In genomic region chr6:166655251-166655650, GRCh38 we compare ENCODE assay signal across 24 cellular contexts. TPM values are rescaled to one million over a fixed set of nuclear protein-coding genes. Genes with fewer than 3 reads are reported as not detected.
A peak's percentile ranks its signal among the peaks of the same experiment; 100 is the strongest.
DNase-seq lines count a peak whose midpoint lies in the region; ATAC-seq and TF ChIP-seq lines count a peak whose summit lies in the region.
"Had no signal": no experiment of that assay in that cellular context is flagged by ENCODE, and none has a peak within 500 bp of the region (broad histone marks: within the 10 kb centered on the region; RNA-seq: fewer than 3 reads in every experiment).

No MANE protein-coding gene starts in this region.

- H3K27me3 Mint-ChIP-seq in MCF 10A (ENCODE audit: insufficient read depth, unreplicated experiment): peaks cover 17% of the 10 kb centered on the region
- peaks cover 24% of the 10 kb centered on the region for H3K27me3 Mint-ChIP-seq in CD8-positive, alpha-beta T cell (ENCODE audit: low read depth)

- H3K9me3 Mint-ChIP-seq in MCF 10A (ENCODE audit: unreplicated experiment): no peaks in the 10 kb centered on the region
- H3K9me3 Mint-ChIP-seq in CD8-positive, alpha-beta T cell: no peaks in the 10 kb centered on the region
- H3K9me3 Mint-ChIP-seq: CD4-positive, alpha-beta memory T cell; H9; HFFc6 had no signal

- TF ChIP-seq CTCF in MCF 10A (IDR thresholded peaks at IDR 0.05; ENCODE audit: unreplicated experiment) (no peak), LNCaP clone FGC (IDR thresholded peaks at IDR 0.05; ENCODE audit: control insufficient read depth, extremely low read depth, insufficient read depth) (no peak), foreskin keratinocyte (conservative IDR thresholded peaks at IDR 0.05) (no peak), prostate gland (IDR thresholded peaks at IDR 0.05) (no peak)
- TF ChIP-seq CTCF in CD8-positive, alpha-beta T cell (IDR thresholded peaks at IDR 0.05): no peak

- H3K27ac ChIP-seq in foreskin keratinocyte (no peak overlapping the region), prostate gland (no peak overlapping the region)
- no peak overlapping the region for H3K27ac ChIP-seq in CD8-positive, alpha-beta T cell (ENCODE audit: low read depth, low read length)
- H3K27ac ChIP-seq: A549, GM23248 had no signal

- H3K27me3 ChIP-seq in foreskin keratinocyte (peaks cover 39% of the 10 kb centered on the region), prostate gland (replicated peaks; ENCODE audit: insufficient read depth) (no peaks in the 10 kb centered on the region)
- peaks cover 3% of the 10 kb centered on the region for H3K27me3 ChIP-seq in CD8-positive, alpha-beta T cell (ENCODE audit: insufficient read depth, low read length)

- no peaks in the 10 kb centered on the region for H3K9me3 ChIP-seq in prostate gland
- H3K9me3 ChIP-seq in CD8-positive, alpha-beta T cell (ENCODE audit: low read length): no peaks in the 10 kb centered on the region
- H3K9me3 ChIP-seq: A549 had no signal

- H3K4me1 ChIP-seq in foreskin keratinocyte (no peaks in the 10 kb centered on the region), prostate gland (replicated peaks) (no peaks in the 10 kb centered on the region)
- H3K4me1 ChIP-seq in CD8-positive, alpha-beta T cell (ENCODE audit: insufficient read depth, low read length): no peaks in the 10 kb centered on the region
- H3K4me1 ChIP-seq: A549 had no signal

- no peak for TF ChIP-seq POLR2A in prostate gland (IDR thresholded peaks at IDR 0.05)

- 53% methylated on average over 6 of the region's 6 CpGs for WGBS in prostate gland

- POLR2A ChIA-PET in MCF 10A (lab: Yijun Ruan, JAX): no interaction called here
- POLR2A ChIA-PET in CD8-positive, alpha-beta T cell (lab: Charles Lee): no interaction called here

- no peaks in the 10 kb centered on the region for H3K36me3 Mint-ChIP-seq in MCF 10A (ENCODE audit: insufficient read depth, unreplicated experiment)
- H3K36me3 Mint-ChIP-seq in CD8-positive, alpha-beta T cell: no peaks in the 10 kb centered on the region

- in situ Hi-C loops in T47D (cut with HindIII; ENCODE audit: low pct_unique_long_range_greater_than_20kb, low sequenced_read_pairs): no loop called here

- H3K4me3 ChIP-seq in LNCaP clone FGC (ENCODE audit: low read depth, low read length) (no peak overlapping the region), prostate gland (no peak overlapping the region)
- no peak overlapping the region for H3K4me3 ChIP-seq in CD8-positive, alpha-beta T cell (ENCODE audit: low read depth, low read length)
- H3K4me3 ChIP-seq: A549, GM23248, K562 had no signal

- no peaks in the 10 kb centered on the region for H3K36me3 ChIP-seq in prostate gland
- no peaks in the 10 kb centered on the region for H3K36me3 ChIP-seq in CD8-positive, alpha-beta T cell (ENCODE audit: insufficient read depth, low read length)

- no peak overlapping the region for H3K27ac Mint-ChIP-seq in MCF 10A (ENCODE audit: low read depth, unreplicated experiment)
- H3K27ac Mint-ChIP-seq in CD8-positive, alpha-beta T cell: no peak overlapping the region
- H3K27ac Mint-ChIP-seq: CD4-positive, alpha-beta memory T cell; H9; HFFc6 had no signal

- peak; percentile 28 to 75 for DNase-seq in T47D (ENCODE audit: low read depth in 1 of 2, low spot score in 1 of 2)
- DNase-seq in MCF 10A (ENCODE audit: unreplicated experiment): no peak
- peak; percentile 76 for DNase-seq in LNCaP clone FGC (ENCODE audit: low read depth)
- DNase-seq in foreskin keratinocyte: no peak
- peak; percentile 47 for DNase-seq in prostate gland (ENCODE audit: low spot score)
- no peak for DNase-seq in AG08396 (ENCODE audit: low spot score)
- no peak for DNase-seq in CD8-positive, alpha-beta T cell
- no peak for DNase-seq in activated naive CD4-positive, alpha-beta T cell treated with Interleukin-2 at 50 U/mL for 16 hours
- DNase-seq: Calu3; CD4-positive, alpha-beta memory T cell; DMS79 treated with DMSO at 0.1 percent for 48 hours; GM23248; H9; HFFc6; NCI-H1092; NCI-H1436 treated with DMSO at 0.1 percent for 48 hours; NCI-H1930; NCI-H2171; NCI-H524; NCI-H82; OCI-M1; Right ventricle myocardium superior had no signal

- H3K4me1 Mint-ChIP-seq in MCF 10A (ENCODE audit: insufficient read depth, unreplicated experiment): no peaks in the 10 kb centered on the region
- peaks cover 13% of the 10 kb centered on the region for H3K4me1 Mint-ChIP-seq in CD8-positive, alpha-beta T cell (ENCODE audit: low read depth)

- no peak overlapping the region for H3K4me3 Mint-ChIP-seq in MCF 10A (ENCODE audit: unreplicated experiment)
- no peak overlapping the region for H3K4me3 Mint-ChIP-seq in CD8-positive, alpha-beta T cell
- H3K4me3 Mint-ChIP-seq: CD4-positive, alpha-beta memory T cell; H9; HFFc6 had no signal

- BruUV-seq in MCF 10A (replicated peaks; lab: Mats Ljungman, UMichigan): no TSS peak

- intact Hi-C loops in MCF 10A (cut with micrococcal nuclease) (no loop called here), prostate gland (cut with DNase I) (no loop called here)
- intact Hi-C loops in CD8-positive, alpha-beta T cell (cut with DNase I, micrococcal nuclease): no loop called here

- CTCF ChIA-PET in MCF 10A (lab: Yijun Ruan, JAX): interaction anchor here (0.6 to 0.8 kb wide), 2 partner anchors 10 to 220 kb away, joined by 3 read pairs; no protein-coding TSS in a partner anchor
- CTCF ChIA-PET in CD8-positive, alpha-beta T cell (lab: Charles Lee): no interaction called here

- peak; percentile 6 for ATAC-seq in foreskin keratinocyte
- ATAC-seq in CD8-positive, alpha-beta T cell: no peak
- ATAC-seq: A549, K562 had no signal

RNA-seq across cellular contexts. Expression of gene RPS6KA2, which starts 28.2 kb away (rescaled TPM):
- 126 and 157 TPM in 2 replicates for total RNA-seq in MCF 10A (2022)
- total RNA-seq in foreskin keratinocyte: 8.3 and 8.9 TPM in 2 replicates
- polyA plus RNA-seq in foreskin keratinocyte: 2.9 and 3.2 TPM in 2 replicates
- total RNA-seq in prostate gland: 10 to 100 TPM; 32.2 to 44.3 TPM
- total RNA-seq in CD8-positive, alpha-beta T cell: 1 to 10 TPM; 2.2 TPM

Comparison
In these comparisons a context has a peak if more than half of its experiments do, and no peak if none do; other contexts are left out.
1. DNase-seq: peak in T47D (2 of 2), LNCaP clone FGC (single experiment) and prostate gland (single experiment); none in MCF 10A (single experiment), foreskin keratinocyte (0 of 2), AG08396 (single experiment), CD8-positive, alpha-beta T cell (0 of 7) and activated naive CD4-positive, alpha-beta T cell treated with Interleukin-2 at 50 U/mL for 16 hours (single experiment).